Comparison of ENCODE assay signal across 8 cellular contexts in the genomic region with DNA sequence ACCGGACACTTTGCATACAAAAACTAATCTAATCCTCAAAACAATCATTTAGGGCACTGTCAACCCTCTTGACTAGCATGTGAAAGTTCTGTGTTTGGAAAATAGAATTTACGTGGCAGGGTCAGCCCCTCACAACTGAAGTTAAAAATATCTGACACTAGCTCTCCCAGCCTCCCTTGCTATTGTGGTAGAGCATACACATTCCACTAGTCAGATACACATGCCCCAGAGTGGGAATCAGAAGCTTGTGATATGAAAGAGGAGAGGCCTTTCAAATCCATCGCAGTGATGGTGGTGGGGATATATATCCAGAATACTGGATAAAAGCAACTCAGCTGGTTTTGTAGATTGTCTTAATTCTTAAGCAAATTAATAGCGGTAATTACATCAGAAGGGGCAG.
"Had no signal": no experiment of that assay in that cellular context is flagged by ENCODE, and none has a peak within 500 bp of the region (broad histone marks: within the 10 kb centered on the region; RNA-seq: fewer than 3 reads in every experiment).

No MANE protein-coding gene starts in this region.

- H3K4me2 ChIP-seq: GM23338 had no signal

- H3K9ac ChIP-seq: GM23248 had no signal

- H3K4me1 ChIP-seq: HAP-1 had no signal

- DNase-seq: GM23248, GOT3, H7, H9, HCEC 1CT, HFFc6 had no signal

- H3K36me3 ChIP-seq: HAP-1 had no signal

- H3K27ac ChIP-seq: GM23248 had no signal

- H2AFZ ChIP-seq: GM23248, GM23338 had no signal

- H3K4me3 ChIP-seq: GM23248, GM23338, HAP-1 had no signal

- H3K9me3 ChIP-seq: HAP-1 had no signal
